ENCODE assay signal across 27 cellular contexts in genomic region chr11:24082241-24082640, GRCh38.
"Had no signal": no experiment of that assay in that cellular context is flagged by ENCODE, and none has a peak within 500 bp of the region (broad histone marks: within the 10 kb centered on the region; RNA-seq: fewer than 3 reads in every experiment).

No MANE protein-coding gene starts in this region.

- DNase-seq: dorsolateral prefrontal cortex; effector CD4-positive, alpha-beta T cell; foreskin melanocyte; glutamatergic neuron; heart right ventricle; hippocampal formation; kidney glomerular epithelial cell; left colon; left ventricle myocardium superior; lower lobe of right lung; naive thymus-derived CD8-positive, alpha-beta T cell; nephron progenitor cell; occipital lobe; ovary; posterior cingulate gyrus; psoas muscle; right cardiac atrium; sigmoid colon; spleen; stimulated activated CD4-positive, alpha-beta T cell treated with anti-CD3 and anti-CD28 coated beads, Interleukin-4, amount 100 ng/mL, for 4 hours; stimulated activated naive B cell treated with anti-CD40 and anti-IgM and Interleukin-4, amounts not matched to agents 10 μg/mL and 1 μg/mL and 100 μg/mL, for 72 hours; upper lobe of left lung had no signal

- H3K36me3 ChIP-seq: heart right ventricle, lower lobe of right lung, ovary, sigmoid colon, spleen, thoracic aorta, tibial nerve, upper lobe of left lung had no signal

- ATAC-seq: esophagus mucosa; heart right ventricle; left colon; left ventricle myocardium superior; lower lobe of right lung; naive thymus-derived CD8-positive, alpha-beta T cell; psoas muscle; right cardiac atrium; stimulated activated naive B cell treated with anti-CD40 and anti-IgM and Interleukin-4, amounts not matched to agents 10 μg/mL and 1 μg/mL and 100 μg/mL, for 72 hours had no signal

- H3K27me3 ChIP-seq: heart right ventricle, ovary, sigmoid colon, spleen, tibial nerve, upper lobe of left lung had no signal

- H3K27ac ChIP-seq: dorsolateral prefrontal cortex, epithelial cell of prostate, heart right ventricle, lower lobe of right lung, ovary, psoas muscle, sigmoid colon, skin epidermis, spleen, thoracic aorta, tibial nerve, upper lobe of left lung had no signal

- H3K4me3 ChIP-seq: dorsolateral prefrontal cortex, heart right ventricle, lower lobe of right lung, ovary, psoas muscle, sigmoid colon, skin epidermis, spleen, thoracic aorta, tibial nerve, upper lobe of left lung had no signal

- H3K4me1 ChIP-seq: heart right ventricle, lower lobe of right lung, psoas muscle, spleen, tibial nerve, upper lobe of left lung had no signal

- H3K9me3 ChIP-seq: heart right ventricle, lower lobe of right lung, ovary, psoas muscle, sigmoid colon, spleen, thoracic aorta, tibial nerve, upper lobe of left lung had no signal
